1 cellular context compared by ENCODE assay signal in the genomic region with DNA sequence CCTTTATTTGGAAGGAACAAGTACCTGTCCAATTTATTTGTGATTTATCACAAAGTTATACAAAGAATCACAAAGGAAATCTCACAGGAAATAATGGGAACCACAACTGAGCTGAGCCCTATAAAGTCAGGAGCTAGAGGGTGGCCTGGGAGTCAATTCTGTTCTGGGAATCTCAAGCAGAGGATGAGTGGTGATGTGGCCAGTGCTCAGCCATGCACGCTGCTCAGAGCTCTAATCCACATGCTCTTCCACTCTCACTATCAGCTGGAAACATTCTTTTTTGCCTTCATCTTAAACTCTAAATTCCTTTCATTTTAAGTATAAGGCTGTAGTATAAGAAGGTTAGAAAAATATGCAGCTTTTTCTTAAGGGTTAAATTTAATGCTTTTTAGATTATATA.
TF ChIP-seq lines count a peak whose summit lies in the region.

No MANE protein-coding gene starts in this region.

TF ChIP-seq in WTC11, 78 proteins besides CTCF, POLR2A, EP300 and RAD21:
- TF ChIP-seq AR (CRISPR knock-in tag; IDR thresholded peaks at IDR 0.05) (no peak), ZNF232 (CRISPR knock-in tag; IDR thresholded peaks at IDR 0.05) (no peak), TEAD4 (CRISPR knock-in tag; IDR thresholded peaks at IDR 0.05) (no peak), FOXJ3 (CRISPR knock-in tag; IDR thresholded peaks at IDR 0.05; ENCODE audit: borderline replicate concordance) (no peak)
- TF ChIP-seq, protein P1, sequence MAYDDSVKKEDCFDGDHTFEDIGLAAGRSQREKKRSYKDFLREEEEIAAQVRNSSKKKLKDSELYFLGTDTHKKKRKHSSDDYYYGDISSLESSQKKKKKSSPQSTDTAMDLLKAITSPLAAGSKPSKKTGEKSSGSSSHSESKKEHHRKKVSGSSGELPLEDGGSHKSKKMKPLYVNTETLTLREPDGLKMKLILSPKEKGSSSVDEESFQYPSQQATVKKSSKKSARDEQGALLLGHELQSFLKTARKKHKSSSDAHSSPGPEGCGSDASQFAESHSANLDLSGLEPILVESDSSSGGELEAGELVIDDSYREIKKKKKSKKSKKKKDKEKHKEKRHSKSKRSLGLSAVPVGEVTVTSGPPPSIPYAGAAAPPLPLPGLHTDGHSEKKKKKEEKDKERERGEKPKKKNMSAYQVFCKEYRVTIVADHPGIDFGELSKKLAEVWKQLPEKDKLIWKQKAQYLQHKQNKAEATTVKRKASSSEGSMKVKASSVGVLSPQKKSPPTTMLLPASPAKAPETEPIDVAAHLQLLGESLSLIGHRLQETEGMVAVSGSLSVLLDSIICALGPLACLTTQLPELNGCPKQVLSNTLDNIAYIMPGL (CRISPR knock-in tag; IDR thresholded peaks at IDR 0.05) = no peak
